15 cellular contexts compared by ENCODE assay signal in the genomic region with DNA sequence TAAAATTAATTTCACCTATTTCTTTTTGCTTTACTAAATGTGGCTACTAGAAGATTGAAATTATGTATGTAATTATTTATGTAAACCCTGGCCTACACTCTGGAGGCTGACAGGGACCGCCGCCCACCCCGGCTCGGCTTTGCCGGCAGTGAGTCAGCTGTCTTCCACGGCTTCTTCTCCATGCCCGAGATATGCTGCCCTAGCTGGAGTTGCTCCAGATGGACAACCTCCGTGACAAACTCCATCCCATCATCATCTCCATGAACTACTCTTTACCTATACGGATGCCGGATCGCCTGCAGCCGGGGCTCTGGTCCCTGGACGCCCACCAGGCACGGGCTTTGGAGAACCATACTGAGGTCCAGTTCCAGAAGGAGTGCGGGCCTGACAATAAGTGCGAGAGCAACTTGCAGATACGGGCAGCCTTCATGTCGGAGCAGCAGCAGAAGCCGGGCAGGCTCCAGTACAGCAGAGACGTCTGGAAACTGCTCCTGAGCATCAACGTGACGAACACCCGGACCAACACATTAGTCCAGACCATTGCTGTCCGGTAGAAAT.
DNase-seq lines count a peak whose midpoint lies in the region; ATAC-seq and TF ChIP-seq lines count a peak whose summit lies in the region.
"Had no signal": no experiment of that assay in that cellular context is flagged by ENCODE, and none has a peak within 500 bp of the region (broad histone marks: within the 10 kb centered on the region; RNA-seq: fewer than 3 reads in every experiment).

No MANE protein-coding gene starts in this region.

- H3K27me3 ChIP-seq in endodermal cell (ENCODE audit: control insufficient read depth, insufficient read depth, low read length, poor library complexity, severe bottlenecking), result no peaks in the 10 kb centered on the region

- H3K9me3 Mint-ChIP-seq in activated naive CD8-positive, alpha-beta T cell treated with anti-CD3 and anti-CD28 coated beads, Interleukin-2, amount 10 ng/mL, durations not matched to agents 7 days and 5 days, result peaks cover 8% of the 10 kb centered on the region
- peaks cover 10% of the 10 kb centered on the region for H3K9me3 Mint-ChIP-seq in activated naive CD8-positive, alpha-beta T cell treated with anti-CD3 and anti-CD28 coated beads, Interleukin-2, amount 50 U/mL, for 24 hours
- peaks cover 0 to 4% (median 0%) of the 10 kb centered on the region in 6 donors for H3K9me3 Mint-ChIP-seq in immature natural killer cell
- H3K9me3 Mint-ChIP-seq in type B pancreatic cell, result no peaks in the 10 kb centered on the region
- no peaks in the 10 kb centered on the region for H3K9me3 Mint-ChIP-seq in endodermal cell
- H3K9me3 Mint-ChIP-seq: CD4-positive, alpha-beta T cell had no signal

- POLR2A ChIA-PET in activated naive CD8-positive, alpha-beta T cell treated with anti-CD3 and anti-CD28 coated beads, Interleukin-2, amount 10 ng/mL, durations not matched to agents 7 days and 5 days (lab: Charles Lee), result interaction anchor here (0.7 kb wide), 1 partner anchor 20 kb away, joined by 4 read pairs; no protein-coding TSS in a partner anchor

- ATAC-seq in activated naive CD8-positive, alpha-beta T cell treated with anti-CD3 and anti-CD28 coated beads, Interleukin-2, amount 10 ng/mL, durations not matched to agents 7 days and 5 days (ENCODE audit: low read depth), result no peak
- ATAC-seq in activated naive CD8-positive, alpha-beta T cell treated with anti-CD3 and anti-CD28 coated beads, Interleukin-2, amount 50 U/mL, for 24 hours, result no peak
- ATAC-seq: HCT116 had no signal

- H3K9me3 ChIP-seq in endodermal cell (ENCODE audit: control insufficient read depth, low read length), result no peaks in the 10 kb centered on the region

- peak overlapping the region; percentile 8 for H3K4me3 Mint-ChIP-seq in activated naive CD8-positive, alpha-beta T cell treated with anti-CD3 and anti-CD28 coated beads, Interleukin-2, amount 10 ng/mL, durations not matched to agents 7 days and 5 days
- no peak overlapping the region for H3K4me3 Mint-ChIP-seq in activated naive CD8-positive, alpha-beta T cell treated with anti-CD3 and anti-CD28 coated beads, Interleukin-2, amount 50 U/mL, for 24 hours
- H3K4me3 Mint-ChIP-seq in immature natural killer cell, result peak overlapping the region; percentile 31 to 73 (median 63)
- H3K4me3 Mint-ChIP-seq in type B pancreatic cell, result no peak overlapping the region
- H3K4me3 Mint-ChIP-seq in endodermal cell, result no peak overlapping the region
- H3K4me3 Mint-ChIP-seq: B cell; CD4-positive, alpha-beta T cell had no signal

- H3K9ac ChIP-seq in endodermal cell (ENCODE audit: extremely low read depth, low read length, poor library complexity, severe bottlenecking), result no peak overlapping the region

- no peak for TF ChIP-seq CTCF in type B pancreatic cell (conservative IDR thresholded peaks at IDR 0.05)
- no peak for TF ChIP-seq CTCF in endodermal cell (conservative IDR thresholded peaks at IDR 0.05)

- H3K27me3 Mint-ChIP-seq in activated naive CD8-positive, alpha-beta T cell treated with anti-CD3 and anti-CD28 coated beads, Interleukin-2, amount 10 ng/mL, durations not matched to agents 7 days and 5 days, result peaks cover 2% of the 10 kb centered on the region
- H3K27me3 Mint-ChIP-seq in activated naive CD8-positive, alpha-beta T cell treated with anti-CD3 and anti-CD28 coated beads, Interleukin-2, amount 50 U/mL, for 24 hours, result no peaks in the 10 kb centered on the region
- H3K27me3 Mint-ChIP-seq in immature natural killer cell (ENCODE audit: low read depth in 3 of 3) (peaks cover 2 to 3% (median 2%) of the 10 kb centered on the region in 3 donors), type B pancreatic cell (peaks cover 4% of the 10 kb centered on the region), endodermal cell (ENCODE audit: insufficient read depth) (peaks cover 9% of the 10 kb centered on the region)

- no peak overlapping the region for H3K27ac Mint-ChIP-seq in activated naive CD8-positive, alpha-beta T cell treated with anti-CD3 and anti-CD28 coated beads, Interleukin-2, amount 10 ng/mL, durations not matched to agents 7 days and 5 days
- H3K27ac Mint-ChIP-seq in activated naive CD8-positive, alpha-beta T cell treated with anti-CD3 and anti-CD28 coated beads, Interleukin-2, amount 50 U/mL, for 24 hours, result no peak overlapping the region
- peak overlapping the region; percentile 44 to 88 (median 70) for H3K27ac Mint-ChIP-seq in immature natural killer cell
- no peak overlapping the region for H3K27ac Mint-ChIP-seq in type B pancreatic cell
- no peak overlapping the region for H3K27ac Mint-ChIP-seq in endodermal cell
- H3K27ac Mint-ChIP-seq: B cell; CD4-positive, alpha-beta T cell had no signal

- intact Hi-C loops in posterior cingulate gyrus (cut with DNase I), result no loop called here

- WGBS in endodermal cell (ENCODE audit: insufficient coverage in 1 of 2, insufficient read length in 1 of 2), 2 experiments, result 91% methylated on average over 19 to 24 of the region's 24 CpGs

- DNase-seq in activated naive CD8-positive, alpha-beta T cell treated with anti-CD3 and anti-CD28 coated beads, Interleukin-2, amount 10 ng/mL, durations not matched to agents 7 days and 5 days, result no peak
- DNase-seq in activated naive CD8-positive, alpha-beta T cell treated with anti-CD3 and anti-CD28 coated beads, Interleukin-2, amount 50 U/mL, for 24 hours, result no peak
- DNase-seq in immature natural killer cell (no peak), posterior cingulate gyrus (peak in 6 of 10 donors; percentile 4 to 83 (median 42)), type B pancreatic cell (ENCODE audit: extremely low spot score, unreplicated experiment) (no peak), endodermal cell (no peak)
- DNase-seq in activated CD8-positive, alpha-beta memory T cell treated with anti-CD3 and anti-CD28 coated beads for 24 hours, result no peak
- DNase-seq: C1 segment of cervical spinal cord; Calu3; CD4-positive, alpha-beta T cell; DMS 273 treated with DMSO at 0.1 percent for 48 hours; EL had no signal

- peaks cover 18% of the 10 kb centered on the region for H3K36me3 Mint-ChIP-seq in activated naive CD8-positive, alpha-beta T cell treated with anti-CD3 and anti-CD28 coated beads, Interleukin-2, amount 10 ng/mL, durations not matched to agents 7 days and 5 days
- H3K36me3 Mint-ChIP-seq in activated naive CD8-positive, alpha-beta T cell treated with anti-CD3 and anti-CD28 coated beads, Interleukin-2, amount 50 U/mL, for 24 hours (ENCODE audit: low read depth), result no peaks in the 10 kb centered on the region
- H3K36me3 Mint-ChIP-seq in immature natural killer cell (peaks cover 0 to 5% (median 2%) of the 10 kb centered on the region in 3 donors), type B pancreatic cell (no peaks in the 10 kb centered on the region), endodermal cell (ENCODE audit: low read depth) (no peaks in the 10 kb centered on the region)

- peaks cover 34% of the 10 kb centered on the region for H3K4me1 Mint-ChIP-seq in activated naive CD8-positive, alpha-beta T cell treated with anti-CD3 and anti-CD28 coated beads, Interleukin-2, amount 10 ng/mL, durations not matched to agents 7 days and 5 days
- H3K4me1 Mint-ChIP-seq in activated naive CD8-positive, alpha-beta T cell treated with anti-CD3 and anti-CD28 coated beads, Interleukin-2, amount 50 U/mL, for 24 hours, result peaks cover 29% of the 10 kb centered on the region
- H3K4me1 Mint-ChIP-seq in immature natural killer cell (peaks cover 82 to 100% of the 10 kb centered on the region in 2 donors), type B pancreatic cell (ENCODE audit: unreplicated experiment) (peaks cover 7% of the 10 kb centered on the region), endodermal cell (no peaks in the 10 kb centered on the region)

- no peak overlapping the region for H3K4me3 ChIP-seq in endodermal cell (ENCODE audit: low read length)

- no peak overlapping the region for H3K27ac ChIP-seq in endodermal cell (ENCODE audit: low read depth, low read length)
- H3K27ac ChIP-seq: HL-60 had no signal

- H3K36me3 ChIP-seq in endodermal cell (ENCODE audit: control insufficient read depth, insufficient read depth, low read length), result no peaks in the 10 kb centered on the region

- no peaks in the 10 kb centered on the region for H3K4me1 ChIP-seq in endodermal cell (ENCODE audit: control insufficient read depth, insufficient read depth, low read length)

Comparison
In these comparisons a context has a peak if more than half of its experiments do, and no peak if none do; other contexts are left out.
1. H3K4me3 Mint-ChIP-seq: peak in activated naive CD8-positive, alpha-beta T cell treated with anti-CD3 and anti-CD28 coated beads, Interleukin-2, amount 10 ng/mL, durations not matched to agents 7 days and 5 days (single experiment) and immature natural killer cell (5 of 5); none in activated naive CD8-positive, alpha-beta T cell treated with anti-CD3 and anti-CD28 coated beads, Interleukin-2, amount 50 U/mL, for 24 hours (single experiment), type B pancreatic cell (single experiment) and endodermal cell (single experiment).
2. DNase-seq: peak in posterior cingulate gyrus (6 of 10); none in activated naive CD8-positive, alpha-beta T cell treated with anti-CD3 and anti-CD28 coated beads, Interleukin-2, amount 10 ng/mL, durations not matched to agents 7 days and 5 days (single experiment), activated naive CD8-positive, alpha-beta T cell treated with anti-CD3 and anti-CD28 coated beads, Interleukin-2, amount 50 U/mL, for 24 hours (single experiment), immature natural killer cell (0 of 3), type B pancreatic cell (single experiment), activated CD8-positive, alpha-beta memory T cell treated with anti-CD3 and anti-CD28 coated beads for 24 hours (single experiment) and endodermal cell (single experiment).
3. H3K27ac Mint-ChIP-seq: peak in immature natural killer cell (6 of 6); none in activated naive CD8-positive, alpha-beta T cell treated with anti-CD3 and anti-CD28 coated beads, Interleukin-2, amount 10 ng/mL, durations not matched to agents 7 days and 5 days (single experiment), activated naive CD8-positive, alpha-beta T cell treated with anti-CD3 and anti-CD28 coated beads, Interleukin-2, amount 50 U/mL, for 24 hours (single experiment), type B pancreatic cell (single experiment) and endodermal cell (single experiment).